14 cellular contexts compared by ENCODE assay signal in the genomic region with DNA sequence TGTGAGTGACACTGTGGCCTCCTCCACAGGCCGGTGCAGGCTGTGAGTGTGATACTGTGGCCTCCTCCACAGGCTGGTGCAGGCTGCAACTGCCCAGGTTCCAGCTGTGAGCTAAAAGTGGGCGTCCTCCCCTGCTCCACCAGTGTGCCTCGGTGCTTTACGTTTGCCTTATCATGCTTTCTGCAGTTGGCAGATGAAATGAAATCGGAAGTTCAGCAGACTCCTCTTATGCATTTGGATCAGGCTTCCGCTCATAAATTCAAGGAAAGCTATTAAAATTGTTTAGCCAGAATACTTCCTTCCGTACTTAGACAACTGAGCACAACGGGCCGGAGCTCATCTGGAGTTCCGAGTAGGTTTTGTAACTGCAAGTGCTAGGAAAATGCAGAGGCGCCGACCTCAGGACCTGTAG. TPM values are rescaled to one million over a fixed set of nuclear protein-coding genes. Genes with fewer than 3 reads are reported as not detected.
DNase-seq lines count a peak whose midpoint lies in the region; ATAC-seq and TF ChIP-seq lines count a peak whose summit lies in the region.
"Had no signal": no experiment of that assay in that cellular context is flagged by ENCODE, and none has a peak within 500 bp of the region (broad histone marks: within the 10 kb centered on the region; RNA-seq: fewer than 3 reads in every experiment).

No MANE protein-coding gene starts in this region.

- WGBS in GM23248 (ENCODE audit: low coverage in 1 of 2, low lambda C conversion rate in 2 of 2, missing lambda C conversion rate in 2 of 2), 2 experiments = 48 to 52% methylated on average over 12 of the region's 12 CpGs

- peaks cover 16% of the 10 kb centered on the region for H3K9me3 Mint-ChIP-seq in WTC11
- no peaks in the 10 kb centered on the region for H3K9me3 Mint-ChIP-seq in type B pancreatic cell
- H3K9me3 Mint-ChIP-seq: stimulated activated naive CD8-positive, alpha-beta T cell treated with anti-CD3 and anti-CD28 coated beads, Interleukin-15, Interleukin-2, amounts not matched to agents 100 ng/mL and 50 ng/mL, for 24 hours had no signal

- peak overlapping the region; percentile 10; the same call in 1 of the 2 replicates for H3K27ac Mint-ChIP-seq in WTC11
- no peak overlapping the region for H3K27ac Mint-ChIP-seq in type B pancreatic cell
- H3K27ac Mint-ChIP-seq: stimulated activated naive CD8-positive, alpha-beta T cell treated with anti-CD3 and anti-CD28 coated beads, Interleukin-15, Interleukin-2, amounts not matched to agents 100 ng/mL and 50 ng/mL, for 24 hours had no signal

- no TSS peak for BruUV-seq in A673 (replicated peaks; lab: Mats Ljungman, UMichigan)

- no peaks in the 10 kb centered on the region for H3K79me2 ChIP-seq in GM23248 (ENCODE audit: insufficient read depth)

- H3K9me2 ChIP-seq in GM23248 (ENCODE audit: insufficient read depth) = no peaks in the 10 kb centered on the region; the same call in 1 of the 2 replicates

- in situ Hi-C loops in GM23248 (cut with MboI) = no loop called here

- H3K4me1 ChIP-seq in A673 (ENCODE audit: insufficient read depth, low read length, poor library complexity, severe bottlenecking) (peaks cover 37% of the 10 kb centered on the region), GM23248 (ENCODE audit: insufficient read depth) (no peaks in the 10 kb centered on the region), left lung (no peaks in the 10 kb centered on the region)

- H3K9ac ChIP-seq in GM23248 = no peak overlapping the region
- H3K9ac ChIP-seq: BLaER1 treated with 17β-estradiol and CSF1 and Interleukin-3, amounts not matched to agents 10 nM and 100 nM had no signal

- H3K36me3 ChIP-seq in A673 (ENCODE audit: insufficient read depth, low read length, poor library complexity, severe bottlenecking) (no peaks in the 10 kb centered on the region), GM23248 (ENCODE audit: low read depth) (no peaks in the 10 kb centered on the region), left lung (no peaks in the 10 kb centered on the region)

- no peak overlapping the region for H3K4me2 ChIP-seq in GM23248 (ENCODE audit: unreplicated experiment)
- H3K4me2 ChIP-seq: BLaER1 treated with 17β-estradiol and CSF1 and Interleukin-3, amounts not matched to agents 10 nM and 100 nM had no signal

- no peak for TF ChIP-seq CTCF in A673 (conservative IDR thresholded peaks at IDR 0.05; ENCODE audit: low read depth, low read length)
- TF ChIP-seq CTCF in WTC11 (IDR thresholded peaks at IDR 0.05) = no peak
- TF ChIP-seq CTCF in left lung (IDR thresholded peaks at IDR 0.05) = no peak
- TF ChIP-seq CTCF in type B pancreatic cell (conservative IDR thresholded peaks at IDR 0.05) = no peak

- no peaks in the 10 kb centered on the region for H3K27me3 ChIP-seq in A673 (replicated peaks; ENCODE audit: insufficient read depth, low read depth, low read length, poor library complexity)
- H3K27me3 ChIP-seq in GM23248 (replicated peaks; ENCODE audit: insufficient read depth) = no peaks in the 10 kb centered on the region
- H3K27me3 ChIP-seq in left lung = no peaks in the 10 kb centered on the region
- H3K27me3 ChIP-seq: BLaER1 treated with 17β-estradiol and CSF1 and Interleukin-3, amounts not matched to agents 10 nM and 100 nM had no signal

- H3K36me3 Mint-ChIP-seq in WTC11 = peaks cover 3% of the 10 kb centered on the region
- no peaks in the 10 kb centered on the region for H3K36me3 Mint-ChIP-seq in type B pancreatic cell
- H3K36me3 Mint-ChIP-seq: brain had no signal

- H3K4me1 Mint-ChIP-seq in WTC11 (peaks cover 28% of the 10 kb centered on the region), type B pancreatic cell (ENCODE audit: unreplicated experiment) (no peaks in the 10 kb centered on the region)

- POLR2A ChIA-PET in A673 (lab: Charles Lee; ENCODE audit: low non-redundant PET) (no interaction called here), WTC11 (lab: Charles Lee) (interaction anchor here (0.9 kb wide), 1 partner anchor 62 kb away, joined by 3 read pairs; no protein-coding TSS in a partner anchor)

- no peak for ATAC-seq in WTC11
- ATAC-seq in left lung = peak; percentile 30
- ATAC-seq in GM21423 (IDR thresholded peaks at IDR 0.05; ENCODE audit: unreplicated experiment) = no peak

- H3K27me3 Mint-ChIP-seq in WTC11 (ENCODE audit: low read depth) = no peaks in the 10 kb centered on the region
- no peaks in the 10 kb centered on the region for H3K27me3 Mint-ChIP-seq in type B pancreatic cell
- H3K27me3 Mint-ChIP-seq: brain; stimulated activated naive CD8-positive, alpha-beta T cell treated with anti-CD3 and anti-CD28 coated beads, Interleukin-15, Interleukin-2, amounts not matched to agents 100 ng/mL and 50 ng/mL, for 24 hours had no signal

- H3K27ac ChIP-seq in A673 (ENCODE audit: low read depth, low read length, poor library complexity, severe bottlenecking) = peak overlapping the region; percentile 90
- H3K27ac ChIP-seq in GM23248 = no peak overlapping the region
- no peak overlapping the region for H3K27ac ChIP-seq in left lung
- H3K27ac ChIP-seq: BLaER1 treated with 17β-estradiol and CSF1 and Interleukin-3, amounts not matched to agents 10 nM and 100 nM had no signal

- CTCF ChIA-PET in A673 (lab: Charles Lee) = interaction anchor here (0.9 kb wide), 1 partner anchor 13 kb away, joined by 3 read pairs; no protein-coding TSS in a partner anchor
- CTCF ChIA-PET in WTC11 (lab: Charles Lee) = interaction anchor here (0.6 kb wide), 2 partner anchors 38 to 335 kb away, joined by 3 read pairs; no protein-coding TSS in a partner anchor

- H2AFZ ChIP-seq in GM23248 = peak overlapping the region; percentile 3; the same call in 1 of the 2 replicates

- H3K4me3 Mint-ChIP-seq in WTC11 (no peak overlapping the region), type B pancreatic cell (no peak overlapping the region)
- H3K4me3 Mint-ChIP-seq: brain; stimulated activated naive CD8-positive, alpha-beta T cell treated with anti-CD3 and anti-CD28 coated beads, Interleukin-15, Interleukin-2, amounts not matched to agents 100 ng/mL and 50 ng/mL, for 24 hours had no signal

- no peaks in the 10 kb centered on the region for H4K20me1 ChIP-seq in GM23248 (ENCODE audit: insufficient read depth)
- H4K20me1 ChIP-seq: BLaER1 treated with 17β-estradiol and CSF1 and Interleukin-3, amounts not matched to agents 10 nM and 100 nM had no signal

- intact Hi-C loops in A673 (cut with micrococcal nuclease; ENCODE audit: unreplicated experiment) (no loop called here), left lung (cut with DNase I) (no loop called here)

- H3K9me3 ChIP-seq in A673 (ENCODE audit: low read depth, low read length, poor library complexity, severe bottlenecking) (no peaks in the 10 kb centered on the region), GM23248 (ENCODE audit: low read depth) (no peaks in the 10 kb centered on the region), left lung (no peaks in the 10 kb centered on the region)

- H3F3A ChIP-seq in GM23248 (ENCODE audit: insufficient read depth) = no peaks in the 10 kb centered on the region

- H3K4me3 ChIP-seq in A673 (ENCODE audit: low read depth, low read length, poor library complexity, severe bottlenecking) (peak overlapping the region; percentile 36), GM23248 (no peak overlapping the region), left lung (no peak overlapping the region)
- H3K4me3 ChIP-seq: BLaER1 treated with 17β-estradiol and CSF1 and Interleukin-3, amounts not matched to agents 10 nM and 100 nM had no signal

- DNase-seq in A673 (ENCODE audit: low spot score) (peak; percentile 90), GM23248 (no peak), WTC11 (ENCODE audit: low spot score) (no peak), left lung (no peak), OCI-M2 (lab: John Stamatoyannopoulos, UW; ENCODE audit: unreplicated experiment) (no peak), type B pancreatic cell (ENCODE audit: extremely low spot score, unreplicated experiment) (no peak)
- no peak for DNase-seq in activated CD4-positive, CD25-positive, alpha-beta regulatory T cell (lab: John Stamatoyannopoulos, UW)
- DNase-seq: activated CD8-positive, alpha-beta memory T cell treated with anti-CD3 and anti-CD28 coated beads, Interleukin-2, amount 50 U/mL, for 4 hours; NCI-H1105; NCI-H524 treated with DMSO at 0.1 percent for 48 hours had no signal

TF ChIP-seq in WTC11, 78 proteins besides CTCF, POLR2A, EP300 and RAD21 (continues in another document):
- no peak for TF ChIP-seq TEAD1 (CRISPR knock-in tag; IDR thresholded peaks at IDR 0.05)
- TF ChIP-seq ZNF396 (CRISPR knock-in tag; IDR thresholded peaks at IDR 0.05; ENCODE audit: borderline replicate concordance) = no peak
- TF ChIP-seq NFATC4 (CRISPR knock-in tag; IDR thresholded peaks at IDR 0.05) = no peak

RNA-seq across cellular contexts. Expression of a gene that starts 12.0 kb away (rescaled TPM):
- total RNA-seq in A673 (2021) (14.3 and 15.3 TPM in 2 replicates), WTC11 (2021) (2.0 to 3.1 TPM (median 2.2 TPM) in 3 replicates), left lung (10 to 100 TPM; 26.2 to 27.8 TPM), type B pancreatic cell (ENCODE audit: low replicate concordance) (8.2 and 9.0 TPM in 2 replicates)
- 15.9 and 16.3 TPM in 2 replicates for total RNA-seq in GM23248 (2014; rRNA removed; shearing (Covaris generic))
- polyA plus RNA-seq in GM23248 (2016; fragmentation: Nextera tagmentation; extraction: Ambion mirVana) = 10.5 and 11.0 TPM in 2 replicates

RNA-seq across cellular contexts. Expression of a gene that starts 23.9 kb away (rescaled TPM):
- total RNA-seq in A673 (2021) (0.39 TPM in 1 of 2 replicates, not detected in the other), WTC11 (2021) (9.8 to 10.1 TPM (median 10.1 TPM) in 3 replicates), left lung (under 1 TPM; 0.15 to 0.76 TPM), type B pancreatic cell (ENCODE audit: low replicate concordance) (0.24 and 0.67 TPM in 2 replicates)
- not detected in 2 replicates for total RNA-seq in GM23248 (2014; rRNA removed; shearing (Covaris generic))
- not detected in 2 replicates for polyA plus RNA-seq in GM23248 (2016; fragmentation: Nextera tagmentation; extraction: Ambion mirVana)
